8 cellular contexts compared by ENCODE assay signal in genomic region chr1:11650331-11650991, GRCh38. TPM values are rescaled to one million over a fixed set of nuclear protein-coding genes. Genes with fewer than 3 reads are reported as not detected.
A peak's percentile ranks its signal among the peaks of the same experiment; 100 is the strongest.
DNase-seq lines count a peak whose midpoint lies in the region; ATAC-seq and TF ChIP-seq lines count a peak whose summit lies in the region.

No MANE protein-coding gene starts in this region.

- H3K27ac Mint-ChIP-seq in activated naive CD8-positive, alpha-beta T cell treated with anti-CD3 and anti-CD28 coated beads, Interleukin-2, amount 10 ng/mL, durations not matched to agents 7 days and 5 days: peak overlapping the region; percentile 65

- dilution Hi-C loops in IMR-90 (cut with HindIII; ENCODE audit: low sequenced_read_pairs, unreplicated experiment): no loop called here

- peak overlapping the region; percentile 61 for H3K4me3 Mint-ChIP-seq in activated naive CD8-positive, alpha-beta T cell treated with anti-CD3 and anti-CD28 coated beads, Interleukin-2, amount 10 ng/mL, durations not matched to agents 7 days and 5 days

- no peak overlapping the region for H2BK120ac ChIP-seq in IMR-90 (ENCODE audit: low read depth, low read length)

- no peak overlapping the region for H3K4me3 ChIP-seq in IMR-90 (ENCODE audit: insufficient read depth, low read depth, low read length)
- H3K4me3 ChIP-seq in left ventricle myocardium inferior: peak overlapping the region; percentile 49

- peak; percentile 75 for TF ChIP-seq CTCF in IMR-90 (conservative IDR thresholded peaks at IDR 0.05; ENCODE audit: low read depth, low read length)
- TF ChIP-seq CTCF in left ventricle myocardium inferior (IDR thresholded peaks at IDR 0.05; ENCODE audit: borderline replicate concordance): peak; percentile 78

- H2AFZ ChIP-seq in IMR-90 (replicated peaks; ENCODE audit: low read length, poor library complexity): peak overlapping the region; percentile 88

- H2AK5ac ChIP-seq in IMR-90 (ENCODE audit: low read depth, low read length): no peak overlapping the region

- H4K5ac ChIP-seq in IMR-90 (ENCODE audit: low read depth, low read length): no peak overlapping the region

- no peak overlapping the region for H3K56ac ChIP-seq in IMR-90 (ENCODE audit: extremely low read depth, insufficient read depth, low read length)

- intact Hi-C loops in IMR-90 (cut with micrococcal nuclease) (loop anchor here (10.0 kb wide), 1 partner anchor 254 kb away; no protein-coding TSS in a partner anchor), left ventricle myocardium inferior (cut with micrococcal nuclease) (loop anchor here (10.0 kb wide), 1 partner anchor 74 kb away; no protein-coding TSS in a partner anchor)

- no peak overlapping the region for H2BK5ac ChIP-seq in IMR-90 (ENCODE audit: low read depth, low read length, poor library complexity, severe bottlenecking)

- no peak overlapping the region for H3K14ac ChIP-seq in IMR-90 (replicated peaks; ENCODE audit: low read depth, low read length)

- H3K9me3 ChIP-seq in IMR-90 (ENCODE audit: control insufficient read depth, insufficient read depth, low read length) (no peaks in the 10 kb centered on the region), left ventricle myocardium inferior (replicated peaks) (no peaks in the 10 kb centered on the region)

- H3K4me2 ChIP-seq in IMR-90 (ENCODE audit: low read depth, low read length): peak overlapping the region; percentile 46; the same call in 1 of the 2 replicates

- H3K9ac ChIP-seq in IMR-90 (ENCODE audit: low read depth, low read length): no peak overlapping the region

- H3K27me3 Mint-ChIP-seq in activated naive CD8-positive, alpha-beta T cell treated with anti-CD3 and anti-CD28 coated beads, Interleukin-2, amount 10 ng/mL, durations not matched to agents 7 days and 5 days: no peaks in the 10 kb centered on the region

- no peaks in the 10 kb centered on the region for H3K9me3 Mint-ChIP-seq in activated naive CD8-positive, alpha-beta T cell treated with anti-CD3 and anti-CD28 coated beads, Interleukin-2, amount 10 ng/mL, durations not matched to agents 7 days and 5 days

- H3K27ac ChIP-seq in IMR-90 (ENCODE audit: insufficient read depth, low read length) (no peak overlapping the region), left ventricle myocardium inferior (replicated peaks) (no peak overlapping the region)

- H3K23ac ChIP-seq in IMR-90 (ENCODE audit: low read depth, low read length): no peak overlapping the region

- TF ChIP-seq RAD21 in IMR-90 (IDR thresholded peaks at IDR 0.05; ENCODE audit: low read length): peak; percentile 71

- H3K27me3 ChIP-seq in IMR-90 (ENCODE audit: control insufficient read depth, insufficient read depth, low read length) (peaks cover 24% of the 10 kb centered on the region), left ventricle myocardium inferior (ENCODE audit: low read depth) (peaks cover 61% of the 10 kb centered on the region)

- 10% methylated on average over 23 of the region's 47 CpGs; no CpG with 5 or more reads in 1 of the 2 experiments for WGBS in IMR-90 (ENCODE audit: extremely low coverage in 2 of 2, insufficient read length in 1 of 2), 2 experiments

- POLR2A ChIA-PET in IMR-90 (lab: Charles Lee; ENCODE audit: unreplicated experiment): no interaction called here
- POLR2A ChIA-PET in activated naive CD8-positive, alpha-beta T cell treated with anti-CD3 and anti-CD28 coated beads, Interleukin-2, amount 10 ng/mL, durations not matched to agents 7 days and 5 days (lab: Charles Lee): interaction anchor here (0.6 to 8.2 kb wide), 9 partner anchors 13 to 638 kb away, joined by 3 to 86 read pairs (median 10); partner anchors contain the start of genes AGTRAP and FBXO6

- no peak overlapping the region for H3K4ac ChIP-seq in IMR-90 (ENCODE audit: low read depth, low read length)

- no peaks in the 10 kb centered on the region for H3K36me3 Mint-ChIP-seq in activated naive CD8-positive, alpha-beta T cell treated with anti-CD3 and anti-CD28 coated beads, Interleukin-2, amount 10 ng/mL, durations not matched to agents 7 days and 5 days

- CTCF ChIA-PET in IMR-90 (lab: Yijun Ruan, JAX): interaction anchor here (0.5 to 1.7 kb wide), 4 partner anchors 17 to 618 kb away, joined by 3 to 9 read pairs (median 4); no protein-coding TSS in a partner anchor

- ATAC-seq in IMR-90 (ENCODE audit: low read depth) (peak; percentile 58), HG03025 (IDR thresholded peaks at IDR 0.05; ENCODE audit: low FRiP score, unreplicated experiment) (no peak)
- ATAC-seq in activated naive CD8-positive, alpha-beta T cell treated with anti-CD3 and anti-CD28 coated beads, Interleukin-2, amount 10 ng/mL, durations not matched to agents 7 days and 5 days (ENCODE audit: low read depth): peak; percentile 85

- H3K79me1 ChIP-seq in IMR-90 (ENCODE audit: low read depth in 1 of 2, low read length in 2 of 2): peaks cover 0 to 4% of the 10 kb centered on the region in 2 experiments; a peak in 1 of 4 replicates

- H4K91ac ChIP-seq in IMR-90 (ENCODE audit: insufficient read depth, low read depth, low read length): no peak overlapping the region

- peak overlapping the region; percentile 50 for H2AK9ac ChIP-seq in IMR-90 (replicated peaks; ENCODE audit: low read depth, low read length, poor library complexity)

- H2BK20ac ChIP-seq in IMR-90 (ENCODE audit: low read depth, low read length): no peak overlapping the region

- H3K18ac ChIP-seq in IMR-90 (ENCODE audit: low read depth, low read length): no peak overlapping the region

- H3K36me3 ChIP-seq in IMR-90 (ENCODE audit: control insufficient read depth, insufficient read depth, low read length) (no peaks in the 10 kb centered on the region), left ventricle myocardium inferior (no peaks in the 10 kb centered on the region)

- no peak for TF ChIP-seq POLR2A in IMR-90 (IDR thresholded peaks at IDR 0.05; ENCODE audit: low read depth, low read length)

- BruUV-seq in IMR-90 (replicated peaks; lab: Mats Ljungman, UMichigan): no TSS peak

- H4K8ac ChIP-seq in IMR-90 (ENCODE audit: low read depth in 2 of 2, low read length in 2 of 2): no peak overlapping the region

- in situ Hi-C loops in IMR-90 (cut with MboI; ENCODE audit: low sequenced_read_pairs): no loop called here

- no peaks in the 10 kb centered on the region; the same call in 1 of the 2 replicates for H4K20me1 ChIP-seq in IMR-90 (ENCODE audit: insufficient read depth, low read length)

- DNase-seq in CMK (ENCODE audit: low read depth) (peak; percentile 80), IMR-90 (peak; percentile 49), T follicular helper cell (ENCODE audit: low read depth) (peak; percentile 60), left ventricle myocardium inferior (peak; percentile 76), renal cortical epithelial cell (ENCODE audit: low read depth) (peak; percentile 50), NCI-H2171 treated with DMSO at 0.1 percent for 48 hours (lab: John Stamatoyannopoulos, UW) (no peak)
- peak; percentile 88 for DNase-seq in activated naive CD8-positive, alpha-beta T cell treated with anti-CD3 and anti-CD28 coated beads, Interleukin-2, amount 10 ng/mL, durations not matched to agents 7 days and 5 days

- peaks cover 18% of the 10 kb centered on the region for H3K4me1 Mint-ChIP-seq in activated naive CD8-positive, alpha-beta T cell treated with anti-CD3 and anti-CD28 coated beads, Interleukin-2, amount 10 ng/mL, durations not matched to agents 7 days and 5 days

- H3K9me1 ChIP-seq in IMR-90 (ENCODE audit: insufficient read depth, low read length): no peaks in the 10 kb centered on the region

- no peak overlapping the region for H2BK15ac ChIP-seq in IMR-90 (ENCODE audit: low read depth, low read length)

- H3K4me1 ChIP-seq in IMR-90 (ENCODE audit: control insufficient read depth, insufficient read depth, low read length) (no peaks in the 10 kb centered on the region; the same call in 1 of the 2 replicates), left ventricle myocardium inferior (peaks cover 48% of the 10 kb centered on the region)

RNA-seq across cellular contexts. Expression of gene FBXO2, which starts 3.8 kb away (rescaled TPM):
- 0.36 and 0.56 TPM in 2 replicates for total RNA-seq in IMR-90 (2012; rRNA removed)
- polyA plus RNA-seq in IMR-90 (2012; rRNA removed): 1.7 and 2.1 TPM in 2 replicates
- polyA plus RNA-seq in IMR-90 (2012; cell fraction: cytosol; rRNA removed): 4.2 and 9.1 TPM in 2 replicates
- polyA plus RNA-seq in IMR-90 (2012; cell fraction: nucleus; rRNA removed; ENCODE audit: low replicate concordance): 6.0 and 6.5 TPM in 2 replicates
- total RNA-seq in activated naive CD8-positive, alpha-beta T cell treated with anti-CD3 and anti-CD28 coated beads, Interleukin-2, amount 10 ng/mL, durations not matched to agents 7 days and 5 days: 1 to 10 TPM; 4.8 to 6.2 TPM
- 1.9 TPM for total RNA-seq in left ventricle myocardium inferior
- 11.1 and 17.2 TPM in 2 replicates for total RNA-seq in renal cortical epithelial cell

RNA-seq across cellular contexts. Expression of gene FBXO44, which starts 4.2 kb away (rescaled TPM):
- 7.8 and 9.3 TPM in 2 replicates for total RNA-seq in IMR-90 (2012; rRNA removed)
- polyA plus RNA-seq in IMR-90 (2012; rRNA removed): 25.5 and 30.5 TPM in 2 replicates
- polyA plus RNA-seq in IMR-90 (2012; cell fraction: cytosol; rRNA removed): 23.4 and 34.2 TPM in 2 replicates
- 165 and 273 TPM in 2 replicates for polyA plus RNA-seq in IMR-90 (2012; cell fraction: nucleus; rRNA removed; ENCODE audit: low replicate concordance)
- 10 to 100 TPM; 54.9 to 59.2 TPM for total RNA-seq in activated naive CD8-positive, alpha-beta T cell treated with anti-CD3 and anti-CD28 coated beads, Interleukin-2, amount 10 ng/mL, durations not matched to agents 7 days and 5 days
- total RNA-seq in left ventricle myocardium inferior: 20.2 TPM
- total RNA-seq in renal cortical epithelial cell: 8.2 and 21.7 TPM in 2 replicates

RNA-seq across cellular contexts. Expression of gene FBXO6, which starts 13.5 kb away (rescaled TPM):
- 6.4 and 6.8 TPM in 2 replicates for total RNA-seq in IMR-90 (2012; rRNA removed)
- 7.5 and 9.9 TPM in 2 replicates for polyA plus RNA-seq in IMR-90 (2012; rRNA removed)
- polyA plus RNA-seq in IMR-90 (2012; cell fraction: cytosol; rRNA removed): 7.1 and 11.6 TPM in 2 replicates
- polyA plus RNA-seq in IMR-90 (2012; cell fraction: nucleus; rRNA removed; ENCODE audit: low replicate concordance): 2.6 and 3.8 TPM in 2 replicates
- total RNA-seq in activated naive CD8-positive, alpha-beta T cell treated with anti-CD3 and anti-CD28 coated beads, Interleukin-2, amount 10 ng/mL, durations not matched to agents 7 days and 5 days: 10 to 100 TPM; 27.5 to 28.0 TPM
- 10.3 TPM for total RNA-seq in left ventricle myocardium inferior
- total RNA-seq in renal cortical epithelial cell: 4.7 and 6.7 TPM in 2 replicates

RNA-seq across cellular contexts. Expression of gene MAD2L2, which starts 30.5 kb away (rescaled TPM):
- total RNA-seq in IMR-90 (2012; rRNA removed): 44.6 and 47.5 TPM in 2 replicates
- 70.9 and 80.4 TPM in 2 replicates for polyA plus RNA-seq in IMR-90 (2012; rRNA removed)
- 71.3 and 77.4 TPM in 2 replicates for polyA plus RNA-seq in IMR-90 (2012; cell fraction: cytosol; rRNA removed)
- polyA plus RNA-seq in IMR-90 (2012; cell fraction: nucleus; rRNA removed; ENCODE audit: low replicate concordance): 53.4 and 70.4 TPM in 2 replicates
- 100 to 1,000 TPM in 1 of 2 experiments, 10 to 100 TPM in 1; 95.4 to 103 TPM for total RNA-seq in activated naive CD8-positive, alpha-beta T cell treated with anti-CD3 and anti-CD28 coated beads, Interleukin-2, amount 10 ng/mL, durations not matched to agents 7 days and 5 days
- 17.2 TPM for total RNA-seq in left ventricle myocardium inferior
- 28.5 and 30.9 TPM in 2 replicates for total RNA-seq in renal cortical epithelial cell

RNA-seq across cellular contexts. Expression of gene DRAXIN, which starts 41.0 kb away (rescaled TPM):
- total RNA-seq in IMR-90 (2012; rRNA removed) (under 0.01 TPM in 2 replicates), left ventricle myocardium inferior (0.05 TPM), renal cortical epithelial cell (under 0.01 and 0.05 TPM in 2 replicates)
- 0.01 and 0.02 TPM in 2 replicates for polyA plus RNA-seq in IMR-90 (2012; rRNA removed)
- 0.02 TPM in 1 of 2 replicates, not detected in the other for polyA plus RNA-seq in IMR-90 (2012; cell fraction: cytosol; rRNA removed)
- polyA plus RNA-seq in IMR-90 (2012; cell fraction: nucleus; rRNA removed; ENCODE audit: low replicate concordance): 0.01 TPM in 1 of 2 replicates, not detected in the other
- 1 to 10 TPM; 3.5 to 4.1 TPM for total RNA-seq in activated naive CD8-positive, alpha-beta T cell treated with anti-CD3 and anti-CD28 coated beads, Interleukin-2, amount 10 ng/mL, durations not matched to agents 7 days and 5 days
